18 cellular contexts compared by ENCODE assay signal in the genomic region with DNA sequence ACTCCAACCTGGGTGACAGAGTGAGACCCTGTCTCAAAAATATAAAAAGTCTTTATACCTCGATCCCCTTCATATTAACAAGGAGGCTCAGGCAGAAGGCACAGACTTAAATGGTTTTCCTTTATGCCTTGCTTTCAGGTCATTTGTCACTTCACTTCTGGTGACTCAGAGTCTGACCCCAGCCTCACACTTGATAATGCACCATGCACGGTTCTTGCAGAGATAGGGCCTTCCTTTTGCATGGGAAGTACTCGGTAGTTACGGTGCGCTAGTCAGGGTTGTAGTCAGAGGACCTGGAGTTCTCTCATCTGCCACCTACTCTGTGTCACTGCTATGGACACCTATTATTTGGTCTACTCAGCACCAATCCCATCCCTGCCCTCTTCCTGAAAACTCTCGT.
"Had no signal": no experiment of that assay in that cellular context is flagged by ENCODE, and none has a peak within 500 bp of the region (broad histone marks: within the 10 kb centered on the region; RNA-seq: fewer than 3 reads in every experiment).

No MANE protein-coding gene starts in this region.

- H3K9me3 Mint-ChIP-seq: naive thymus-derived CD8-positive, alpha-beta T cell; neural crest cell had no signal

- H3K4me3 Mint-ChIP-seq: naive thymus-derived CD8-positive, alpha-beta T cell; neural crest cell had no signal

- DNase-seq: dermis blood vessel endothelial cell; esophagus squamous epithelium; foreskin fibroblast; glutamatergic neuron; islet precursor cell; mammary epithelial cell; naive thymus-derived CD8-positive, alpha-beta T cell; nucleus accumbens; ovary; right cardiac atrium; stimulated activated CD4-positive, alpha-beta T cell treated with anti-CD3 and anti-CD28 coated beads, Interleukin-2, amount 100 ng/mL, for 48 hours; stimulated activated naive CD4-positive, alpha-beta T cell treated with Interleukin-2 at 50 U/mL for 16 hours; thyroid gland; upper lobe of left lung; uterus had no signal

- ATAC-seq: gastroesophageal sphincter; left lobe of liver; naive thymus-derived CD8-positive, alpha-beta T cell; right cardiac atrium had no signal
